In genomic region chr21:41769106-41769505, GRCh38 we compare ENCODE assay signal across 7 cellular contexts. TPM values are rescaled to one million over a fixed set of nuclear protein-coding genes. Genes with fewer than 3 reads are reported as not detected.
DNase-seq lines count a peak whose midpoint lies in the region; ATAC-seq and TF ChIP-seq lines count a peak whose summit lies in the region.

No MANE protein-coding gene starts in this region.

- no peak overlapping the region for H2AFZ ChIP-seq in GM23338

- intact Hi-C loops in gastrocnemius medialis (cut with DNase I; ENCODE audit: low total_unique reads) = no loop called here

- H3F3A ChIP-seq in GM23338 (replicated peaks; ENCODE audit: low read depth) = no peaks in the 10 kb centered on the region; the same call in 1 of the 2 replicates

- peak overlapping the region; percentile 93 for H3K4me2 ChIP-seq in GM23338

- H3K27ac ChIP-seq in GM23338 (ENCODE audit: low read depth) (no peak overlapping the region), gastrocnemius medialis (no peak overlapping the region)

- peaks cover 17% of the 10 kb centered on the region for H4K20me1 ChIP-seq in GM23338 (replicated peaks; ENCODE audit: insufficient read depth)

- DNase-seq in GM23338 (ENCODE audit: low spot score) (no peak), T-cell (no peak), foreskin fibroblast (no peak), gastrocnemius medialis (no peak), NCI-H2196 treated with DMSO at 0.1 percent for 48 hours (lab: John Stamatoyannopoulos, UW; ENCODE audit: unreplicated experiment) (no peak), cerebellar cortex (ENCODE audit: low spot score) (no peak)

- H3K27me3 ChIP-seq in GM23338 (ENCODE audit: insufficient read depth) = peaks cover 84% of the 10 kb centered on the region
- peaks cover 64 to 73% (median 70%) of the 10 kb centered on the region in 3 donors for H3K27me3 ChIP-seq in gastrocnemius medialis

- H3K36me3 ChIP-seq in GM23338 (ENCODE audit: insufficient read depth) (no peaks in the 10 kb centered on the region; the same call in 1 of the 2 replicates), gastrocnemius medialis (no peaks in the 10 kb centered on the region)

- H3K4me3 ChIP-seq in GM23338 (peak overlapping the region; percentile 77), foreskin fibroblast (ENCODE audit: low read depth in 1 of 2, low read length in 2 of 2) (peak overlapping the region; percentile 17 to 48), gastrocnemius medialis (peak overlapping the region in 3 of 4 donors; percentile 14 to 35 (median 21))

- CTCF ChIA-PET in T-cell (lab: Charles Lee) = no interaction called here

- no peaks in the 10 kb centered on the region for H3K9me3 ChIP-seq in gastrocnemius medialis

- H3K4me1 ChIP-seq in GM23338 (ENCODE audit: insufficient read depth) (peaks cover 38% of the 10 kb centered on the region), gastrocnemius medialis (peaks cover 15% of the 10 kb centered on the region in 2 donors)

- H3K36me3 Mint-ChIP-seq in GM23338 (ENCODE audit: low read depth) (no peaks in the 10 kb centered on the region; the same call in 2 of the 3 replicates), T-cell (no peaks in the 10 kb centered on the region)

- TF ChIP-seq CTCF in GM23338 (conservative IDR thresholded peaks at IDR 0.05; ENCODE audit: low read depth in 2 of 2) (no peak), foreskin fibroblast (IDR thresholded peaks at IDR 0.05; ENCODE audit: low read depth, low read length) (no peak), gastrocnemius medialis (IDR thresholded peaks at IDR 0.05 in 4 of 5, conservative IDR thresholded peaks at IDR 0.05 in 1 of 5) (no peak)

- no peak for TF ChIP-seq POLR2A in gastrocnemius medialis (IDR thresholded peaks at IDR 0.05)

- H3K79me2 ChIP-seq in GM23338 (replicated peaks; ENCODE audit: insufficient read depth) = peaks cover 17% of the 10 kb centered on the region

- H3K27me3 Mint-ChIP-seq in GM23338 (ENCODE audit: insufficient read depth, low read depth, poor library complexity) (peaks cover 85% of the 10 kb centered on the region), T-cell (peaks cover 40 to 77% of the 10 kb centered on the region in 2 donors)

- POLR2A ChIA-PET in T-cell (lab: Charles Lee) = no interaction called here

- H3K9me2 ChIP-seq in GM23338 (ENCODE audit: insufficient read depth) = no peaks in the 10 kb centered on the region

- peak overlapping the region; percentile 79 for H3K4me3 Mint-ChIP-seq in GM23338
- H3K4me3 Mint-ChIP-seq in T-cell = peak overlapping the region; percentile 75 to 90 (median 76)

- H3K9me3 Mint-ChIP-seq in GM23338 = 0 out of 3 replicates have a peak, but pooled peaks cover 2% of the 10 kb centered on the region
- no peaks in the 10 kb centered on the region for H3K9me3 Mint-ChIP-seq in T-cell

- ATAC-seq in GM23338 (no peak), T-cell (replicated peaks in 1 of 4) (no peak), gastrocnemius medialis (no peak), GM21825 (IDR thresholded peaks at IDR 0.05; ENCODE audit: unreplicated experiment) (no peak)

- peaks cover 67% of the 10 kb centered on the region for H3K4me1 Mint-ChIP-seq in GM23338
- H3K4me1 Mint-ChIP-seq in T-cell = peaks cover 22 to 28% (median 28%) of the 10 kb centered on the region in 3 donors

- in situ Hi-C loops in gastrocnemius medialis (cut with MboI; ENCODE audit: low sequenced_read_pairs in 4 of 4) = loop anchor here in 1 of 4 donors (25.0 kb wide), 1 partner anchor 107 kb away; no protein-coding TSS in a partner anchor

- H3K27ac Mint-ChIP-seq in GM23338 = no peak overlapping the region
- peak overlapping the region in 1 of 2 donors; percentile 28 for H3K27ac Mint-ChIP-seq in T-cell

TF ChIP-seq in GM23338, 12 proteins besides CTCF, POLR2A, EP300 and RAD21:
- no peak for TF ChIP-seq ZNF114 (CRISPR knock-in tag; IDR thresholded peaks at IDR 0.05)
- peak; percentile 45 for TF ChIP-seq EZH2 (IDR thresholded peaks at IDR 0.05; ENCODE audit: low read depth, unreplicated experiment)
- TF ChIP-seq CREB1 (CRISPR knock-in tag; IDR thresholded peaks at IDR 0.05; ENCODE audit: low read depth) = no peak

RNA-seq across cellular contexts. Expression of gene RIPK4, which starts 2.3 kb away (rescaled TPM):
- total RNA-seq in GM23338 (2014; rRNA removed; shearing (Covaris generic)) = 9.2 and 9.9 TPM in 2 replicates
- polyA plus RNA-seq in GM23338 (2016; fragmentation: Nextera tagmentation; extraction: Ambion mirVana) = 2.5 and 2.7 TPM in 2 replicates
- total RNA-seq in T-cell (1 to 10 TPM in 2 of 5 donors, under 1 TPM in 3; 0.30 to 2.1 (median 0.63) TPM), gastrocnemius medialis (under 1 TPM in 2 of 4 donors, not detected in 2; 0.04 to 0.07 TPM)

Comparison
In these comparisons a context has a peak if more than half of its experiments do, and no peak if none do; other contexts are left out.
1. H3K4me3 ChIP-seq: peak in every context shown above with its lines; median percentile 77 in GM23338; 32 in foreskin fibroblast; 21 in gastrocnemius medialis.